Comparison of ENCODE assay signal across 20 cellular contexts in genomic region chr4:6229671-6230501, GRCh38. TPM values are rescaled to one million over a fixed set of nuclear protein-coding genes. Genes with fewer than 3 reads are reported as not detected.
DNase-seq lines count a peak whose midpoint lies in the region; ATAC-seq and TF ChIP-seq lines count a peak whose summit lies in the region.
"Had no signal": no experiment of that assay in that cellular context is flagged by ENCODE, and none has a peak within 500 bp of the region (broad histone marks: within the 10 kb centered on the region; RNA-seq: fewer than 3 reads in every experiment).

No MANE protein-coding gene starts in this region.

- H3K36me3 ChIP-seq in WERI-Rb-1 (no peaks in the 10 kb centered on the region), testis (ENCODE audit: low read depth, missing control alignments) (no peaks in the 10 kb centered on the region), PC-3 (ENCODE audit: low read depth, low read length) (no peaks in the 10 kb centered on the region)
- H3K36me3 ChIP-seq: SJCRH30 had no signal

- WGBS in testis, 2 donors = 80 to 83% methylated on average over 14 to 18 of the region's 18 CpGs

- H3F3A ChIP-seq in PC-3 (ENCODE audit: low read length, unreplicated experiment) = no peaks in the 10 kb centered on the region

- ATAC-seq in Right ventricle myocardium inferior = no peak
- no peak for ATAC-seq in PC-3
- ATAC-seq in GM21825 (IDR thresholded peaks at IDR 0.05; ENCODE audit: unreplicated experiment) = no peak
- ATAC-seq: HCT116 had no signal

- DNase-seq in cardiac septum (ENCODE audit: low spot score) = peak; percentile 58
- DNase-seq in Right ventricle myocardium inferior (ENCODE audit: missing footprints) = no peak
- peak; percentile 3 for DNase-seq in WERI-Rb-1
- peak; percentile 15 for DNase-seq in left kidney (ENCODE audit: low read depth, low spot score)
- DNase-seq in testis = peak; percentile 8
- no peak for DNase-seq in PC-3
- no peak for DNase-seq in activated CD4-positive, alpha-beta T cell treated with anti-CD3 and anti-CD28 coated beads, Interleukin-2, amount 50 U/mL, for 4 hours
- DNase-seq: CD4-positive, alpha-beta T cell; DMS79; EL; GF-D8; GOT3; Karpas-422; NCI-H1105 treated with DMSO at 0.1 percent for 48 hours; NCI-H524 treated with DMSO at 0.1 percent for 48 hours; SJCRH30 had no signal

- H2AFZ ChIP-seq in PC-3 (ENCODE audit: low read length) = no peak overlapping the region

- H3K4me3 ChIP-seq in WERI-Rb-1 (ENCODE audit: low read depth, low read length) (no peak overlapping the region), testis (no peak overlapping the region), PC-3 (ENCODE audit: low read length) (no peak overlapping the region)
- H3K4me3 ChIP-seq: SJCRH30 had no signal

- intact Hi-C loops in cardiac septum (cut with DNase I) (no loop called here), Right ventricle myocardium inferior (cut with DNase I) (no loop called here), testis (cut with DNase I; ENCODE audit: low total_unique reads) (no loop called here), PC-3 (cut with micrococcal nuclease) (no loop called here)

- no peak overlapping the region for H3K9ac ChIP-seq in PC-3 (ENCODE audit: low read length)

- TF ChIP-seq CTCF in WERI-Rb-1 (IDR thresholded peaks at IDR 0.05; ENCODE audit: low read depth, low read length) (no peak), testis (IDR thresholded peaks at IDR 0.05) (no peak), PC-3 (conservative IDR thresholded peaks at IDR 0.05; ENCODE audit: low read depth, low read length) (no peak)

- H3K9me3 ChIP-seq in WERI-Rb-1 (ENCODE audit: severe bottlenecking) (no peaks in the 10 kb centered on the region), testis (no peaks in the 10 kb centered on the region), PC-3 (ENCODE audit: low read length) (no peaks in the 10 kb centered on the region)
- H3K9me3 ChIP-seq: SJCRH30 had no signal

- no peak overlapping the region for H3K4me2 ChIP-seq in PC-3 (ENCODE audit: low read length)

- H3K79me2 ChIP-seq in PC-3 (ENCODE audit: low read length) = no peaks in the 10 kb centered on the region

- no TSS peak for BruUV-seq in PC-3 (replicated peaks; lab: Mats Ljungman, UMichigan)

- H3K4me1 ChIP-seq in testis (no peaks in the 10 kb centered on the region), PC-3 (ENCODE audit: insufficient read depth, low read length) (no peaks in the 10 kb centered on the region)
- H3K4me1 ChIP-seq: SJCRH30 had no signal

- H3K27me3 ChIP-seq in WERI-Rb-1 (ENCODE audit: insufficient read depth, low read depth, severe bottlenecking) = no peaks in the 10 kb centered on the region
- no peaks in the 10 kb centered on the region for H3K27me3 ChIP-seq in testis
- no peaks in the 10 kb centered on the region; the same call in 1 of the 2 replicates for H3K27me3 ChIP-seq in PC-3 (ENCODE audit: low read length)
- H3K27me3 ChIP-seq: SJCRH30 had no signal

- POLR2A ChIA-PET in PC-3 (lab: Charles Lee; ENCODE audit: unreplicated experiment) = no interaction called here

- H3K27ac ChIP-seq in WERI-Rb-1 (no peak overlapping the region), testis (no peak overlapping the region), PC-3 (ENCODE audit: low read length) (no peak overlapping the region)
- H3K27ac ChIP-seq: HL-60, SJCRH30 had no signal

- H4K20me1 ChIP-seq in PC-3 (ENCODE audit: low read length) = no peaks in the 10 kb centered on the region

- no peaks in the 10 kb centered on the region for H3K9me2 ChIP-seq in PC-3 (replicated peaks; ENCODE audit: low read length)

- CTCF ChIA-PET in PC-3 (lab: Charles Lee) = no interaction called here

- no peak for TF ChIP-seq POLR2A in testis (IDR thresholded peaks at IDR 0.05)

RNA-seq across cellular contexts. Expression of gene JAKMIP1, which starts 29.5 kb away (rescaled TPM):
- total RNA-seq in cardiac septum (not detected), Right ventricle myocardium inferior (not detected), testis (10 to 100 TPM; 15.2 to 18.1 TPM), PC-3 (2014; rRNA removed) (0.04 and 0.75 TPM in 2 replicates)
- polyA plus RNA-seq in testis (ENCODE audit: insufficient read depth, low read depth, low replicate concordance) = 10.7 TPM
- total RNA-seq: SJCRH30 had no signal
- polyA plus RNA-seq: BJ had no signal

RNA-seq across cellular contexts. Expression of gene WFS1, which starts 39.8 kb away (rescaled TPM):
- total RNA-seq in cardiac septum (48.4 TPM), Right ventricle myocardium inferior (88.4 TPM), testis (100 to 1,000 TPM; 124 to 202 TPM), PC-3 (2014; rRNA removed) (35.7 and 45.5 TPM in 2 replicates)
- 80.4 TPM for polyA plus RNA-seq in testis (ENCODE audit: insufficient read depth, low read depth, low replicate concordance)

Comparison
In these comparisons a context has a peak if more than half of its experiments do, and no peak if none do; other contexts are left out.
1. DNase-seq: peak in cardiac septum (single experiment), WERI-Rb-1 (single experiment), left kidney (single experiment) and testis (single experiment); none in Right ventricle myocardium inferior (single experiment), PC-3 (single experiment) and activated CD4-positive, alpha-beta T cell treated with anti-CD3 and anti-CD28 coated beads, Interleukin-2, amount 50 U/mL, for 4 hours (0 of 2).